Comparison of ENCODE assay signal across 9 cellular contexts in genomic region chr16:67029249-67030096, GRCh38. TPM values are rescaled to one million over a fixed set of nuclear protein-coding genes. Genes with fewer than 3 reads are reported as not detected.
A peak's percentile ranks its signal among the peaks of the same experiment; 100 is the strongest.
DNase-seq lines count a peak whose midpoint lies in the region; ATAC-seq and TF ChIP-seq lines count a peak whose summit lies in the region.
"Had no signal": no experiment of that assay in that cellular context is flagged by ENCODE, and none has a peak within 500 bp of the region (broad histone marks: within the 10 kb centered on the region; RNA-seq: fewer than 3 reads in every experiment).

No MANE protein-coding gene starts in this region.

- ATAC-seq in HG03432 (IDR thresholded peaks at IDR 0.05; ENCODE audit: unreplicated experiment) (peak; percentile 52), sciatic nerve (peak; percentile 66)

- peak overlapping the region; percentile 87 for H3K4me3 ChIP-seq in BE2C (ENCODE audit: low read depth, low read length)
- H3K4me3 ChIP-seq in astrocyte of the cerebellum (ENCODE audit: low read depth, low read length): peak overlapping the region; percentile 74

- H3K27me3 ChIP-seq in BE2C: no peaks in the 10 kb centered on the region

- in situ Hi-C loops in astrocyte of the cerebellum (cut with HindIII; ENCODE audit: low sequenced_read_pairs): loop anchor here (5.0 kb wide), 1 partner anchor 73 kb away; no protein-coding TSS in a partner anchor

- peaks cover 26% of the 10 kb centered on the region for H3K36me3 ChIP-seq in BE2C

- TF ChIP-seq CTCF in BE2C (IDR thresholded peaks at IDR 0.05; ENCODE audit: low read depth, low read length) (no peak), astrocyte of the cerebellum (IDR thresholded peaks at IDR 0.05; ENCODE audit: low read depth, low read length, missing control alignments) (no peak)

- DNase-seq in BE2C (peak; percentile 48), GM19238 (ENCODE audit: insufficient read length, low spot score) (peak; percentile 59), T-helper 2 cell (peak; percentile 23 to 70 (median 49)), astrocyte of the cerebellum (ENCODE audit: low read depth) (no peak), hypothalamus (lab: John Stamatoyannopoulos, UW) (peak in 32 of 51 donors; percentile 25 to 83 (median 56)), sciatic nerve (ENCODE audit: low spot score) (peak; percentile 81), NCI-H1694 treated with DMSO at 0.1 percent for 48 hours (lab: John Stamatoyannopoulos, UW) (no peak)

- H3K9me3 ChIP-seq in BE2C: no peaks in the 10 kb centered on the region

- intact Hi-C loops in sciatic nerve (cut with DNase I): no loop called here

- H3K4me1 ChIP-seq in BE2C: peaks cover 2% of the 10 kb centered on the region

RNA-seq across cellular contexts. Expression of gene CBFB, which starts 0.5 kb away (rescaled TPM):
- polyA plus RNA-seq in BE2C (2012; ENCODE audit: insufficient read depth, insufficient read length, low read depth): 51.0 TPM
- 60.3 TPM for total RNA-seq in sciatic nerve

RNA-seq across cellular contexts. Expression of gene CES4A, which starts 41.1 kb away (rescaled TPM):
- not detected for polyA plus RNA-seq in BE2C (2012; ENCODE audit: insufficient read depth, insufficient read length, low read depth)
- 13.2 TPM for total RNA-seq in sciatic nerve
- total RNA-seq: SK-MEL-5 had no signal

Comparison
In these comparisons a context has a peak if more than half of its experiments do, and no peak if none do; other contexts are left out.
1. DNase-seq: peak in BE2C (single experiment), GM19238 (single experiment), T-helper 2 cell (5 of 5), hypothalamus (32 of 51) and sciatic nerve (single experiment); none in astrocyte of the cerebellum (single experiment) and NCI-H1694 treated with DMSO at 0.1 percent for 48 hours (single experiment).